Comparison of ENCODE assay signal across 8 cellular contexts in genomic region chr3:130892759-130893239, GRCh38. TPM values are rescaled to one million over a fixed set of nuclear protein-coding genes. Genes with fewer than 3 reads are reported as not detected.
DNase-seq lines count a peak whose midpoint lies in the region; ATAC-seq and TF ChIP-seq lines count a peak whose summit lies in the region.

No MANE protein-coding gene starts in this region.

- H3K27ac Mint-ChIP-seq in IgD-negative memory B cell (peak overlapping the region; percentile 99 to 100 (median 99)), nephron (peak overlapping the region; percentile 99 to 100 (median 99))
- H3K27ac Mint-ChIP-seq in activated T-helper 17 cell treated with anti-CD3 and anti-CD28 coated beads, Interleukin-2, amount 50 U/mL, for 72 hours = peak overlapping the region; percentile 96

- H3K27me3 Mint-ChIP-seq in IgD-negative memory B cell = no peaks in the 10 kb centered on the region
- no peaks in the 10 kb centered on the region for H3K27me3 Mint-ChIP-seq in activated T-helper 17 cell treated with anti-CD3 and anti-CD28 coated beads, Interleukin-2, amount 50 U/mL, for 72 hours
- H3K27me3 Mint-ChIP-seq in nephron (ENCODE audit: low read depth) = no peaks in the 10 kb centered on the region

- peak; percentile 39 for ATAC-seq in GM21576 (IDR thresholded peaks at IDR 0.05; ENCODE audit: unreplicated experiment)
- peak; percentile 53 for ATAC-seq in activated T-helper 17 cell treated with anti-CD3 and anti-CD28 coated beads, Interleukin-2, amount 50 U/mL, for 72 hours (replicated peaks)

- DNase-seq in DMS53 (lab: John Stamatoyannopoulos, UW) (peak; percentile 87), fibroblast of pulmonary artery (ENCODE audit: low read depth) (peak; percentile 87), stromal cell of bone marrow (ENCODE audit: low read depth) (peak; percentile 69)

- no peaks in the 10 kb centered on the region for H3F3A ChIP-seq in OCI-LY1 (ENCODE audit: insufficient read depth, low read length)

- peak; percentile 99 for TF ChIP-seq CTCF in OCI-LY1 (IDR thresholded peaks at IDR 0.05; ENCODE audit: low read length)
- peak; percentile 83 for TF ChIP-seq CTCF in fibroblast of pulmonary artery (IDR thresholded peaks at IDR 0.05; ENCODE audit: low read length, missing control alignments)
- peak; percentile 79 to 94 (median 80) for TF ChIP-seq CTCF in nephron (IDR thresholded peaks at IDR 0.05; ENCODE audit: unreplicated experiment in 3 of 3)

- no peaks in the 10 kb centered on the region for H3K9me3 ChIP-seq in OCI-LY1 (ENCODE audit: low read length)

- no peaks in the 10 kb centered on the region for H3K9me2 ChIP-seq in OCI-LY1 (ENCODE audit: low read depth, low read length)

- no peaks in the 10 kb centered on the region for H4K20me1 ChIP-seq in OCI-LY1 (ENCODE audit: insufficient read depth, low read length)

- H3K4me1 Mint-ChIP-seq in IgD-negative memory B cell = peaks cover 27 to 36% (median 30%) of the 10 kb centered on the region in 3 donors
- H3K4me1 Mint-ChIP-seq in activated T-helper 17 cell treated with anti-CD3 and anti-CD28 coated beads, Interleukin-2, amount 50 U/mL, for 72 hours = peaks cover 24% of the 10 kb centered on the region
- H3K4me1 Mint-ChIP-seq in nephron = peaks cover 36% of the 10 kb centered on the region

- no peaks in the 10 kb centered on the region; the same call in 1 of the 2 replicates for H3K36me3 ChIP-seq in OCI-LY1 (ENCODE audit: insufficient read depth, low read length)

- no peaks in the 10 kb centered on the region for H3K27me3 ChIP-seq in OCI-LY1 (ENCODE audit: insufficient read depth, low read length)

- H3K36me3 Mint-ChIP-seq in IgD-negative memory B cell = no peaks in the 10 kb centered on the region
- peaks cover 8% of the 10 kb centered on the region for H3K36me3 Mint-ChIP-seq in activated T-helper 17 cell treated with anti-CD3 and anti-CD28 coated beads, Interleukin-2, amount 50 U/mL, for 72 hours (ENCODE audit: low read depth)
- H3K36me3 Mint-ChIP-seq in nephron (ENCODE audit: low read depth) = no peaks in the 10 kb centered on the region

- H3K4me1 ChIP-seq in OCI-LY1 (ENCODE audit: insufficient read depth, low read length, severe bottlenecking) = peaks cover 36% of the 10 kb centered on the region

- peak overlapping the region; percentile 70 for H3K27ac ChIP-seq in OCI-LY1 (ENCODE audit: low read depth, low read length, poor library complexity, severe bottlenecking)

- H3K9me3 Mint-ChIP-seq in IgD-negative memory B cell = no peaks in the 10 kb centered on the region
- H3K9me3 Mint-ChIP-seq in activated T-helper 17 cell treated with anti-CD3 and anti-CD28 coated beads, Interleukin-2, amount 50 U/mL, for 72 hours = no peaks in the 10 kb centered on the region
- H3K9me3 Mint-ChIP-seq in nephron = no peaks in the 10 kb centered on the region

- H3K9ac ChIP-seq in OCI-LY1 (ENCODE audit: low read length) = peak overlapping the region; percentile 86

- H3K4me2 ChIP-seq in OCI-LY1 (ENCODE audit: low read length) = peak overlapping the region; percentile 92

- peak overlapping the region; percentile 23; the same call in 1 of the 2 replicates for H2AFZ ChIP-seq in OCI-LY1 (ENCODE audit: low read length)

- H3K79me2 ChIP-seq in OCI-LY1 (ENCODE audit: insufficient read depth, low read length) = peaks cover 38% of the 10 kb centered on the region

- H3K4me3 ChIP-seq in OCI-LY1 (ENCODE audit: low read depth, low read length, poor library complexity, severe bottlenecking) (peak overlapping the region; percentile 88), fibroblast of pulmonary artery (replicated peaks; ENCODE audit: low read depth, low read length) (peak overlapping the region; percentile 87)

- peak overlapping the region; percentile 97 to 99 (median 98) for H3K4me3 Mint-ChIP-seq in IgD-negative memory B cell
- peak overlapping the region; percentile 97 for H3K4me3 Mint-ChIP-seq in activated T-helper 17 cell treated with anti-CD3 and anti-CD28 coated beads, Interleukin-2, amount 50 U/mL, for 72 hours
- peak overlapping the region; percentile 89 to 99 (median 94) for H3K4me3 Mint-ChIP-seq in nephron

RNA-seq across cellular contexts. Expression of gene ATP2C1, which starts 1.1 kb away (rescaled TPM):
- polyA plus RNA-seq in IgD-negative memory B cell = 8.9 TPM
- total RNA-seq in activated T-helper 17 cell treated with anti-CD3 and anti-CD28 coated beads, Interleukin-2, amount 50 U/mL, for 72 hours = 10 to 100 TPM; 63.3 to 64.8 TPM

Comparison
In these comparisons a context has a peak if more than half of its experiments do, and no peak if none do; other contexts are left out.
1. Peak in every context shown above with its lines: DNase-seq, ATAC-seq, H3K4me3 ChIP-seq and H3K27ac ChIP-seq.